In the genomic region with DNA sequence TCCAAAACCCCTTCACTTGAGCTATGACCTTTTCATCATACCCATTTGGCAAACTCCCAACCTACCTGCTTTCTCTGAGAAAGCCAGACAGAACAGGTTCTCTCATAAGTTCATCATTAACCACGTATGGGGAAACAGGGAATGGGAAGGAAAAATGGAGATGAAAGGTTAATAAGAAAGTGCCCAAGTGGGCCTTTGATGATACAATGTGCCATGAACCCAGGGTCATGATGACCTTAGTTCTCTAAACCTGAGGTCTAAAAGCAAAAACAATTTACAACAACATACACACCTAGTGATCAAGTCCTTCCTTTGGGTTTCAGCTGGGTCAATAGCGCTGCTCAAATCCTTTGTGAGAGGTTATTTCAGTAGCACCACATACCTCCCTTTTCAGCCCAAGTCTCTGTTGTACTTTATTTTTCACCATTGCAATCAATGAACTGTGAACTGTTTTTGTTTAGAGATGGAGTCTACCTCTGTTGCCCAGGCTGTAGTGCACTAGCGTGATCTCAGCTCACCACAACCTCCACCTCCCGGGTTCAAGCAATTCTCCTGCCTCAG, we compare ENCODE assay signal across 1 cellular context.
TF ChIP-seq lines count a peak whose summit lies in the region.

No MANE protein-coding gene starts in this region.

TF ChIP-seq in liver, 16 proteins besides CTCF, POLR2A, EP300 and RAD21:
- no peak for TF ChIP-seq FOXA1 (IDR thresholded peaks at IDR 0.05)
- peak; percentile 87 for TF ChIP-seq SP1 (IDR thresholded peaks at IDR 0.05)
- peak; percentile 55 for TF ChIP-seq NR2F2 (IDR thresholded peaks at IDR 0.05)
- peak; percentile 84 to 86 for TF ChIP-seq HNF4A (conservative IDR thresholded peaks at IDR 0.05)
- no peak for TF ChIP-seq EGR1 (IDR thresholded peaks at IDR 0.05; ENCODE audit: low read depth in 2 of 2)
- TF ChIP-seq RXRA (IDR thresholded peaks at IDR 0.05): peak; percentile 91 to 92
- TF ChIP-seq ATF3 (IDR thresholded peaks at IDR 0.05): peak; percentile 43
- TF ChIP-seq FOXA2 (IDR thresholded peaks at IDR 0.05): peak; percentile 45
- TF ChIP-seq YY1 (IDR thresholded peaks at IDR 0.05): peak; percentile 78
- peak in 1 of 2 donors; percentile 71 for TF ChIP-seq JUND (IDR thresholded peaks at IDR 0.05)
- peak in 1 of 2 donors; percentile 54 for TF ChIP-seq GABPA (IDR thresholded peaks at IDR 0.05 in 1 of 2, conservative IDR thresholded peaks at IDR 0.05 in 1 of 2)
- TF ChIP-seq, protein P1, sequence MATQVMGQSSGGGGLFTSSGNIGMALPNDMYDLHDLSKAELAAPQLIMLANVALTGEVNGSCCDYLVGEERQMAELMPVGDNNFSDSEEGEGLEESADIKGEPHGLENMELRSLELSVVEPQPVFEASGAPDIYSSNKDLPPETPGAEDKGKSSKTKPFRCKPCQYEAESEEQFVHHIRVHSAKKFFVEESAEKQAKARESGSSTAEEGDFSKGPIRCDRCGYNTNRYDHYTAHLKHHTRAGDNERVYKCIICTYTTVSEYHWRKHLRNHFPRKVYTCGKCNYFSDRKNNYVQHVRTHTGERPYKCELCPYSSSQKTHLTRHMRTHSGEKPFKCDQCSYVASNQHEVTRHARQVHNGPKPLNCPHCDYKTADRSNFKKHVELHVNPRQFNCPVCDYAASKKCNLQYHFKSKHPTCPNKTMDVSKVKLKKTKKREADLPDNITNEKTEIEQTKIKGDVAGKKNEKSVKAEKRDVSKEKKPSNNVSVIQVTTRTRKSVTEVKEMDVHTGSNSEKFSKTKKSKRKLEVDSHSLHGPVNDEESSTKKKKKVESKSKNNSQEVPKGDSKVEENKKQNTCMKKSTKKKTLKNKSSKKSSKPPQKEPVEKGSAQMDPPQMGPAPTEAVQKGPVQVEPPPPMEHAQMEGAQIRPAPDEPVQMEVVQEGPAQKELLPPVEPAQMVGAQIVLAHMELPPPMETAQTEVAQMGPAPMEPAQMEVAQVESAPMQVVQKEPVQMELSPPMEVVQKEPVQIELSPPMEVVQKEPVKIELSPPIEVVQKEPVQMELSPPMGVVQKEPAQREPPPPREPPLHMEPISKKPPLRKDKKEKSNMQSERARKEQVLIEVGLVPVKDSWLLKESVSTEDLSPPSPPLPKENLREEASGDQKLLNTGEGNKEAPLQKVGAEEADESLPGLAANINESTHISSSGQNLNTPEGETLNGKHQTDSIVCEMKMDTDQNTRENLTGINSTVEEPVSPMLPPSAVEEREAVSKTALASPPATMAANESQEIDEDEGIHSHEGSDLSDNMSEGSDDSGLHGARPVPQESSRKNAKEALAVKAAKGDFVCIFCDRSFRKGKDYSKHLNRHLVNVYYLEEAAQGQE (IDR thresholded peaks at IDR 0.05): no peak
- TF ChIP-seq, protein P2, sequence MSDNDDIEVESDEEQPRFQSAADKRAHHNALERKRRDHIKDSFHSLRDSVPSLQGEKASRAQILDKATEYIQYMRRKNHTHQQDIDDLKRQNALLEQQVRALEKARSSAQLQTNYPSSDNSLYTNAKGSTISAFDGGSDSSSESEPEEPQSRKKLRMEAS (IDR thresholded peaks at IDR 0.05): no peak
- peak; percentile 36 for TF ChIP-seq HNF4G (IDR thresholded peaks at IDR 0.05)
